28 cellular contexts compared by ENCODE assay signal in genomic region chr4:146142768-146143167, GRCh38. TPM values are rescaled to one million over a fixed set of nuclear protein-coding genes. Genes with fewer than 3 reads are reported as not detected.
DNase-seq lines count a peak whose midpoint lies in the region; ATAC-seq lines count a peak whose summit lies in the region.
"Had no signal": no experiment of that assay in that cellular context is flagged by ENCODE, and none has a peak within 500 bp of the region (broad histone marks: within the 10 kb centered on the region; RNA-seq: fewer than 3 reads in every experiment).

No MANE protein-coding gene starts in this region.

- H3K23ac ChIP-seq in mesendoderm (ENCODE audit: low read length) (no peak overlapping the region), trophoblast cell (ENCODE audit: low read length) (no peak overlapping the region)

- H3K79me1 ChIP-seq in mesendoderm (ENCODE audit: low read length), result no peaks in the 10 kb centered on the region
- no peaks in the 10 kb centered on the region for H3K79me1 ChIP-seq in trophoblast cell (ENCODE audit: low read length)

- H3K14ac ChIP-seq in trophoblast cell (ENCODE audit: low read length), result no peak overlapping the region

- H2BK5ac ChIP-seq in mesendoderm (ENCODE audit: low read length) (no peak overlapping the region), trophoblast cell (ENCODE audit: low read depth, low read length, poor library complexity) (no peak overlapping the region)

- H2BK120ac ChIP-seq in mesendoderm (ENCODE audit: low read depth, low read length) (no peak overlapping the region), trophoblast cell (ENCODE audit: insufficient read depth, low read length, poor library complexity) (no peak overlapping the region)

- no peak overlapping the region for H3K4ac ChIP-seq in mesendoderm (ENCODE audit: low read depth, low read length)
- no peak overlapping the region for H3K4ac ChIP-seq in trophoblast cell (ENCODE audit: low read depth, low read length)

- no peaks in the 10 kb centered on the region for H3K9me3 ChIP-seq in trophoblast cell (ENCODE audit: insufficient read depth, low read depth, low read length)
- H3K9me3 ChIP-seq: heart right ventricle, thyroid gland had no signal

- H4K91ac ChIP-seq in trophoblast cell (ENCODE audit: low read depth, low read length), result no peak overlapping the region

- no peak overlapping the region for H2BK15ac ChIP-seq in mesendoderm (replicated peaks; ENCODE audit: low read depth)

- H3K27me3 ChIP-seq in mesendoderm (ENCODE audit: insufficient read depth, low read length, poor library complexity) (no peaks in the 10 kb centered on the region), trophoblast cell (ENCODE audit: insufficient read depth, low read length) (no peaks in the 10 kb centered on the region)
- H3K27me3 ChIP-seq: thyroid gland had no signal

- H2AK5ac ChIP-seq in mesendoderm (ENCODE audit: low read length), result no peak overlapping the region
- H2AK5ac ChIP-seq in trophoblast cell (ENCODE audit: low read length), result no peak overlapping the region

- H3K4me3 ChIP-seq in mesendoderm (ENCODE audit: low read length) (no peak overlapping the region), trophoblast cell (ENCODE audit: low read depth, low read length) (no peak overlapping the region)
- H3K4me3 ChIP-seq: cardiac muscle cell, heart right ventricle, thyroid gland had no signal

- peak; percentile 1 for DNase-seq in DMS53 (lab: John Stamatoyannopoulos, UW)
- DNase-seq in DMS53 treated with DMSO at 0.1 percent for 48 hours (lab: John Stamatoyannopoulos, UW; ENCODE audit: unreplicated experiment), result no peak
- peak; percentile 46 for DNase-seq in NCI-H69 (lab: John Stamatoyannopoulos, UW)
- DNase-seq in mesendoderm, result peak; percentile 69
- DNase-seq in 8988T, result no peak
- no peak for DNase-seq in stimulated activated CD4-positive, alpha-beta T cell treated with anti-CD3 and anti-CD28 coated beads, Interleukin-15, amount 100 ng/mL, for 24 hours
- DNase-seq in trophoblast cell, result no peak
- DNase-seq: activated CD4-positive, alpha-beta T cell treated with anti-CD3 and anti-CD28 coated beads for 36 hours; activated naive CD4-positive, alpha-beta T cell treated with anti-CD3 and anti-CD28 coated beads for 36 hours; activated T-cell treated with anti-CD3 and anti-CD28 coated beads, Interleukin-2, amount 50 U/mL, for 48 hours; amygdala; CD4-positive, alpha-beta memory T cell; DMS153; heart right ventricle; MV-4-11; naive B cell; NCI-H187 treated with DMSO at 0.1 percent for 48 hours; NCI-H226; NCI-H82; occipital lobe; retina; stimulated activated CD4-positive, alpha-beta T cell treated with anti-CD3 and anti-CD28 coated beads, Interleukin-4, amount 100 ng/mL, for 1 hour; stimulated activated naive CD8-positive, alpha-beta T cell treated with anti-CD3 and anti-CD28 coated beads, Interleukin-15, Interleukin-2, amounts not matched to agents 100 U/mL and 50 U/mL, for 24 hours; thyroid gland had no signal

- H3K56ac ChIP-seq in mesendoderm (ENCODE audit: low read length), result no peak overlapping the region

- H3K4me1 ChIP-seq in mesendoderm (ENCODE audit: control insufficient read depth, low read depth, low read length), result no peaks in the 10 kb centered on the region
- no peaks in the 10 kb centered on the region for H3K4me1 ChIP-seq in trophoblast cell (ENCODE audit: control insufficient read depth in 1 of 2, insufficient read depth in 2 of 2, low read length in 2 of 2)
- H3K4me1 ChIP-seq: heart right ventricle, thyroid gland had no signal

- H3K27ac ChIP-seq in mesendoderm (ENCODE audit: low read depth, low read length) (no peak overlapping the region), trophoblast cell (ENCODE audit: low read depth, low read length) (no peak overlapping the region)
- H3K27ac ChIP-seq: 22Rv1, cardiac muscle cell, heart right ventricle, thyroid gland had no signal

- H3K4me2 ChIP-seq in mesendoderm (ENCODE audit: low read length), result no peak overlapping the region
- H3K4me2 ChIP-seq in trophoblast cell (ENCODE audit: low read length), result no peak overlapping the region

- H4K5ac ChIP-seq in mesendoderm (ENCODE audit: low read length), result no peak overlapping the region

- H3K9ac ChIP-seq in mesendoderm (ENCODE audit: low read length) (no peak overlapping the region), trophoblast cell (ENCODE audit: low read length) (no peak overlapping the region)

- no peak overlapping the region for H4K12ac ChIP-seq in trophoblast cell (ENCODE audit: low read depth, low read length)

- no peak overlapping the region for H2BK12ac ChIP-seq in trophoblast cell (ENCODE audit: low read length)

- H3K18ac ChIP-seq in mesendoderm (ENCODE audit: low read length), result no peak overlapping the region
- no peak overlapping the region for H3K18ac ChIP-seq in trophoblast cell (ENCODE audit: low read length)

- H4K8ac ChIP-seq in mesendoderm (ENCODE audit: low read depth, low read length) (no peak overlapping the region), trophoblast cell (ENCODE audit: low read depth, low read length) (no peak overlapping the region)

- no peaks in the 10 kb centered on the region for H3K79me2 ChIP-seq in mesendoderm (ENCODE audit: control insufficient read depth, insufficient read depth, low read length)
- no peaks in the 10 kb centered on the region for H3K79me2 ChIP-seq in trophoblast cell (ENCODE audit: control insufficient read depth, insufficient read depth, low read length, poor library complexity)

- no peak overlapping the region for H2AFZ ChIP-seq in trophoblast cell (ENCODE audit: insufficient read depth, low read length, poor library complexity)

- H3K36me3 ChIP-seq in mesendoderm (ENCODE audit: control insufficient read depth, insufficient read depth, low read length) (no peaks in the 10 kb centered on the region), trophoblast cell (ENCODE audit: control insufficient read depth in 1 of 2, insufficient read depth in 2 of 2, low read length in 2 of 2) (no peaks in the 10 kb centered on the region)
- H3K36me3 ChIP-seq: cardiac muscle cell, heart right ventricle, thyroid gland had no signal

- peak; percentile 72 for ATAC-seq in HG02759 (IDR thresholded peaks at IDR 0.05; ENCODE audit: unreplicated experiment)
- ATAC-seq: activated CD4-positive, alpha-beta T cell treated with anti-CD3 and anti-CD28 coated beads for 36 hours; heart right ventricle; Right ventricle myocardium inferior; stimulated activated naive CD8-positive, alpha-beta T cell treated with anti-CD3 and anti-CD28 coated beads, Interleukin-15, Interleukin-2, amounts not matched to agents 100 U/mL and 50 U/mL, for 24 hours had no signal

RNA-seq across cellular contexts. Expression of gene LSM6, which starts 32.8 kb away (rescaled TPM):
- polyA plus RNA-seq in mesendoderm (2013, experiment 1 of 2), result 88.2 TPM
- 86.8 TPM for polyA plus RNA-seq in mesendoderm (2013, experiment 2 of 2)
- 20.9 and 21.2 TPM in 2 replicates for polyA plus RNA-seq in trophoblast cell (2013)

Comparison
In these comparisons a context has a peak if more than half of its experiments do, and no peak if none do; other contexts are left out.
1. DNase-seq: peak in DMS53 (single experiment), NCI-H69 (single experiment) and mesendoderm (single experiment); none in DMS53 treated with DMSO at 0.1 percent for 48 hours (single experiment), 8988T (single experiment), stimulated activated CD4-positive, alpha-beta T cell treated with anti-CD3 and anti-CD28 coated beads, Interleukin-15, amount 100 ng/mL, for 24 hours (single experiment) and trophoblast cell (0 of 2).